Comparison of ENCODE assay signal across 1 cellular context in the genomic region with DNA sequence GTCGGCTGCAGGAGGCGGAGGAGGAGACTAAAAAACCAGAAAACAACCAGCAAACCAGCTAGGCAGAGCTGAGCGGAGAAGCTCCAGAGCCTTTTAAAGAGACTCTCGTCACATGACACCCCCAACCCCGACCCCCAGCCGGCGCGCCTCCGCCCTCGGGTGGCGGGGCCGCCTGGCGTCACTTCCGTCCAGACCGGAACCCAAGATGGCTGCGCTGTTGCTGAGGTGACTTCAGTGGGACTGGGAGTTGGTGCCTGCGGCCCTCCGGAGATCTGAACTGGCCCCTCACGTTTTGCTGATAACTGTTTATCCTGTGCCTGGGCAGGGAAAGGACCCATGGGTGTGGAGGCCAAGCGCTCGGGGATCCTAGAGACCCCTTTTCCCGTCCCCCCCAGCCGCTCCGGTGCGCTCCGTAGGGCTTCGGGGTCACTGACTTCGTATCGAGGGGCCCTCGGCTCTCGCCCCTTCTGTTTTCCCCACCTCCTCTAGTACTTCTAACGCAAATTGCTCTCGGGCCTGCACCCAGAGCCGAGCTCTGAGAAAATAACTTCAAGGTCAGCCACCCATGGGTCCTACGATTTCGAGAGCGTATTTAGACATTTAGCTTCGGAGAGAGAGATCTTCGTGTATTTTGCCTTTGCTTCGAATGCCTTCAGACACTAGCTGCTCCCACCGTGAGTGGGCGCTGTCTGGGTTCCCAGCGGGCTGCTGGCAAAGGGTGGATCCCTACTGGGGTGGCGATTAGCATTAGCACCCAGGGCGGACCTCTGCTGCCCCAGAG.
TF ChIP-seq lines count a peak whose summit lies in the region.

A gene with protein sequence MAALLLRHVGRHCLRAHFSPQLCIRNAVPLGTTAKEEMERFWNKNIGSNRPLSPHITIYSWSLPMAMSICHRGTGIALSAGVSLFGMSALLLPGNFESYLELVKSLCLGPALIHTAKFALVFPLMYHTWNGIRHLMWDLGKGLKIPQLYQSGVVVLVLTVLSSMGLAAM (plus strand): TSS at position 181 of the 781 bp plus-strand sequence. CDS start 25 bp downstream, at position 206.

TF ChIP-seq in HepG2, 621 proteins besides CTCF, POLR2A, EP300 and RAD21 (continued from another document and continues in another):
- TF ChIP-seq ZFP91 (CRISPR knock-in tag; IDR thresholded peaks at IDR 0.05; ENCODE audit: borderline replicate concordance) (peak; percentile 73; the same call in 1 of the 2 replicates), NPAS2 (CRISPR knock-in tag; IDR thresholded peaks at IDR 0.05; ENCODE audit: borderline replicate concordance) (no peak), KLF13 (CRISPR knock-in tag; IDR thresholded peaks at IDR 0.05) (no peak), ZBTB7B (CRISPR knock-in tag; IDR thresholded peaks at IDR 0.05) (no peak; the same call in 1 of the 2 replicates), RFXANK (CRISPR knock-in tag; IDR thresholded peaks at IDR 0.05) (no peak), ZIK1 (CRISPR knock-in tag; IDR thresholded peaks at IDR 0.05; ENCODE audit: borderline replicate concordance, low read depth) (no peak), TEF (CRISPR knock-in tag; IDR thresholded peaks at IDR 0.05) (no peak), HMG20B (CRISPR knock-in tag; conservative IDR thresholded peaks at IDR 0.05) (peak; percentile 46; the same call in 1 of the 2 replicates), TCF7L2 (IDR thresholded peaks at IDR 0.05; ENCODE audit: low read depth, low read length) (no peak), CENPT (CRISPR knock-in tag; IDR thresholded peaks at IDR 0.05; ENCODE audit: low read depth) (no peak), TBX3 (IDR thresholded peaks at IDR 0.05; ENCODE audit: borderline replicate concordance) (no peak), ZNF761 (CRISPR knock-in tag; conservative IDR thresholded peaks at IDR 0.05) (no peak), JARID2 (CRISPR knock-in tag; IDR thresholded peaks at IDR 0.05; ENCODE audit: insufficient replicate concordance) (peak; percentile 24), ZNF746 (CRISPR knock-in tag; IDR thresholded peaks at IDR 0.05) (no peak; the same call in 1 of the 2 replicates), REST (IDR thresholded peaks at IDR 0.05; ENCODE audit: borderline replicate concordance in 1 of 2, low read depth in 1 of 2, low read length in 2 of 2) (peak in 1 of 2 experiments; percentile 32; a peak in 2 of 4 replicates), YY1 (IDR thresholded peaks at IDR 0.05; ENCODE audit: insufficient read depth, insufficient replicate concordance, low read depth, low read length) (peak; percentile 97), ZNF367 (CRISPR knock-in tag; IDR thresholded peaks at IDR 0.05; ENCODE audit: borderline replicate concordance) (peak; percentile 84), FIP1L1 (IDR thresholded peaks at IDR 0.05; ENCODE audit: borderline replicate concordance, insufficient read depth, low read depth, low read length) (no peak), ZNF543 (CRISPR knock-in tag; IDR thresholded peaks at IDR 0.05) (no peak), HOXA7 (CRISPR knock-in tag; IDR thresholded peaks at IDR 0.05) (no peak), ZNF101 (CRISPR knock-in tag; IDR thresholded peaks at IDR 0.05; ENCODE audit: borderline replicate concordance, low read depth) (no peak), XRCC5 (optimal IDR thresholded peaks at IDR 0.05; ENCODE audit: low read length) (no peak), ZNF567 (CRISPR knock-in tag; IDR thresholded peaks at IDR 0.05; ENCODE audit: borderline replicate concordance) (no peak; the same call in 1 of the 2 replicates), RAD51 (IDR thresholded peaks at IDR 0.05; ENCODE audit: borderline replicate concordance) (peak; percentile 68; the same call in 1 of the 2 replicates), GLI4 (CRISPR knock-in tag; IDR thresholded peaks at IDR 0.05; ENCODE audit: borderline replicate concordance) (no peak), ZNF18 (CRISPR knock-in tag; IDR thresholded peaks at IDR 0.05; ENCODE audit: insufficient replicate concordance) (no peak), JUND (CRISPR knock-in tag; IDR thresholded peaks at IDR 0.05) (no peak), SIN3B (IDR thresholded peaks at IDR 0.05; ENCODE audit: low read length) (peak; percentile 72; the same call in 1 of the 2 replicates), JDP2 (CRISPR knock-in tag; IDR thresholded peaks at IDR 0.05; ENCODE audit: borderline replicate concordance) (no peak), NFE2L1 (CRISPR knock-in tag; IDR thresholded peaks at IDR 0.05; ENCODE audit: borderline replicate concordance) (no peak), HOXD1 (CRISPR knock-in tag; IDR thresholded peaks at IDR 0.05) (no peak), ZNF17 (CRISPR knock-in tag; IDR thresholded peaks at IDR 0.05) (no peak), NKX3-1 (CRISPR knock-in tag; IDR thresholded peaks at IDR 0.05) (no peak; the same call in 1 of the 2 replicates), ZNF749 (CRISPR knock-in tag; IDR thresholded peaks at IDR 0.05; ENCODE audit: borderline replicate concordance) (no peak), ADNP (CRISPR knock-in tag; IDR thresholded peaks at IDR 0.05) (no peak), KLF11 (CRISPR knock-in tag; IDR thresholded peaks at IDR 0.05) (no peak; the same call in 1 of the 2 replicates), ZNF563 (CRISPR knock-in tag; IDR thresholded peaks at IDR 0.05) (no peak), ZNF121 (CRISPR knock-in tag; IDR thresholded peaks at IDR 0.05) (no peak)
- TF ChIP-seq, protein P1, sequence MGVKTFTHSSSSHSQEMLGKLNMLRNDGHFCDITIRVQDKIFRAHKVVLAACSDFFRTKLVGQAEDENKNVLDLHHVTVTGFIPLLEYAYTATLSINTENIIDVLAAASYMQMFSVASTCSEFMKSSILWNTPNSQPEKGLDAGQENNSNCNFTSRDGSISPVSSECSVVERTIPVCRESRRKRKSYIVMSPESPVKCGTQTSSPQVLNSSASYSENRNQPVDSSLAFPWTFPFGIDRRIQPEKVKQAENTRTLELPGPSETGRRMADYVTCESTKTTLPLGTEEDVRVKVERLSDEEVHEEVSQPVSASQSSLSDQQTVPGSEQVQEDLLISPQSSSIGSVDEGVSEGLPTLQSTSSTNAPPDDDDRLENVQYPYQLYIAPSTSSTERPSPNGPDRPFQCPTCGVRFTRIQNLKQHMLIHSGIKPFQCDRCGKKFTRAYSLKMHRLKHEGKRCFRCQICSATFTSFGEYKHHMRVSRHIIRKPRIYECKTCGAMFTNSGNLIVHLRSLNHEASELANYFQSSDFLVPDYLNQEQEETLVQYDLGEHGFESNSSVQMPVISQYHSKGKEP (CRISPR knock-in tag; IDR thresholded peaks at IDR 0.05), result 0 out of 2 replicates have a peak, but pooled peaks have one; percentile 26
- TF ChIP-seq, protein P2, sequence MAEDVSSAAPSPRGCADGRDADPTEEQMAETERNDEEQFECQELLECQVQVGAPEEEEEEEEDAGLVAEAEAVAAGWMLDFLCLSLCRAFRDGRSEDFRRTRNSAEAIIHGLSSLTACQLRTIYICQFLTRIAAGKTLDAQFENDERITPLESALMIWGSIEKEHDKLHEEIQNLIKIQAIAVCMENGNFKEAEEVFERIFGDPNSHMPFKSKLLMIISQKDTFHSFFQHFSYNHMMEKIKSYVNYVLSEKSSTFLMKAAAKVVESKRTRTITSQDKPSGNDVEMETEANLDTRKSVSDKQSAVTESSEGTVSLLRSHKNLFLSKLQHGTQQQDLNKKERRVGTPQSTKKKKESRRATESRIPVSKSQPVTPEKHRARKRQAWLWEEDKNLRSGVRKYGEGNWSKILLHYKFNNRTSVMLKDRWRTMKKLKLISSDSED (CRISPR knock-in tag; IDR thresholded peaks at IDR 0.05), result no peak
- TF ChIP-seq, protein P3, sequence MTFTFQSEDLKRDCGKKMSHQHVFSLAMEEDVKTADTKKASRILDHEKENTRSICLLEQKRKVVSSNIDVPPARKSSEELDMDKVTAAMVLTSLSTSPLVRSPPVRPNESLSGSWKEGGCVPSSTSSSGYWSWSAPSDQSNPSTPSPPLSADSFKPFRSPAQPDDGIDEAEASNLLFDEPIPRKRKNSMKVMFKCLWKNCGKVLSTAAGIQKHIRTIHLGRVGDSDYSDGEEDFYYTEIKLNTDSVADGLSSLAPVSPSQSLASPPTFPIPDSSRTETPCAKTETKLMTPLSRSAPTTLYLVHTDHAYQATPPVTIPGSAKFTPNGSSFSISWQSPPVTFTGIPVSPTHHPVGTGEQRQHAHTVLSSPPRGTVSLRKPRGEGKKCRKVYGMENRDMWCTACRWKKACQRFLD (CRISPR knock-in tag; IDR thresholded peaks at IDR 0.05; ENCODE audit: borderline replicate concordance), result no peak
- TF ChIP-seq, protein P4, sequence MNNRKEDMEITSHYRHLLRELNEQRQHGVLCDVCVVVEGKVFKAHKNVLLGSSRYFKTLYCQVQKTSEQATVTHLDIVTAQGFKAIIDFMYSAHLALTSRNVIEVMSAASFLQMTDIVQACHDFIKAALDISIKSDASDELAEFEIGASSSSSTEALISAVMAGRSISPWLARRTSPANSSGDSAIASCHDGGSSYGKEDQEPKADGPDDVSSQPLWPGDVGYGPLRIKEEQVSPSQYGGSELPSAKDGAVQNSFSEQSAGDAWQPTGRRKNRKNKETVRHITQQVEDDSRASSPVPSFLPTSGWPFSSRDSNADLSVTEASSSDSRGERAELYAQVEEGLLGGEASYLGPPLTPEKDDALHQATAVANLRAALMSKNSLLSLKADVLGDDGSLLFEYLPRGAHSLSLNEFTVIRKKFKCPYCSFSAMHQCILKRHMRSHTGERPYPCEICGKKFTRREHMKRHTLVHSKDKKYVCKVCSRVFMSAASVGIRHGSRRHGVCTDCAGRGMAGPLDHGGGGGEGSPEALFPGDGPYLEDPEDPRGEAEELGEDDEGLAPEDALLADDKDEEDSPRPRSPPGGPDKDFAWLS (CRISPR knock-in tag; IDR thresholded peaks at IDR 0.05; ENCODE audit: borderline replicate concordance), result no peak
- TF ChIP-seq, protein P5, sequence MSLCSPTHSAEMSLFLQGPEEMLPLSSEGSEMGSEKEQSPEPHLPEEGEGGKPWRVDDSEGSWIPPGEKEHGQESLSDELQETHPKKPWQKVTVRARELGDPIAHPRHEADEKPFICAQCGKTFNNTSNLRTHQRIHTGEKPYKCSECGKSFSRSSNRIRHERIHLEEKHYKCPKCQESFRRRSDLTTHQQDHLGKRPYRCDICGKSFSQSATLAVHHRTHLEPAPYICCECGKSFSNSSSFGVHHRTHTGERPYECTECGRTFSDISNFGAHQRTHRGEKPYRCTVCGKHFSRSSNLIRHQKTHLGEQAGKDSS (CRISPR knock-in tag; IDR thresholded peaks at IDR 0.05; ENCODE audit: borderline replicate concordance, low read depth), result peak; percentile 34; the same call in 1 of the 2 replicates
- TF ChIP-seq, protein P6, sequence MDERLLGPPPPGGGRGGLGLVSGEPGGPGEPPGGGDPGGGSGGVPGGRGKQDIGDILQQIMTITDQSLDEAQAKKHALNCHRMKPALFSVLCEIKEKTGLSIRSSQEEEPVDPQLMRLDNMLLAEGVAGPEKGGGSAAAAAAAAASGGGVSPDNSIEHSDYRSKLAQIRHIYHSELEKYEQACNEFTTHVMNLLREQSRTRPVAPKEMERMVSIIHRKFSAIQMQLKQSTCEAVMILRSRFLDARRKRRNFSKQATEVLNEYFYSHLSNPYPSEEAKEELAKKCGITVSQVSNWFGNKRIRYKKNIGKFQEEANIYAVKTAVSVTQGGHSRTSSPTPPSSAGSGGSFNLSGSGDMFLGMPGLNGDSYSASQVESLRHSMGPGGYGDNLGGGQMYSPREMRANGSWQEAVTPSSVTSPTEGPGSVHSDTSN (CRISPR knock-in tag; IDR thresholded peaks at IDR 0.05), result no peak; the same call in 1 of the 2 replicates
